ENCODE assay signal across 9 cellular contexts in the genomic region with DNA sequence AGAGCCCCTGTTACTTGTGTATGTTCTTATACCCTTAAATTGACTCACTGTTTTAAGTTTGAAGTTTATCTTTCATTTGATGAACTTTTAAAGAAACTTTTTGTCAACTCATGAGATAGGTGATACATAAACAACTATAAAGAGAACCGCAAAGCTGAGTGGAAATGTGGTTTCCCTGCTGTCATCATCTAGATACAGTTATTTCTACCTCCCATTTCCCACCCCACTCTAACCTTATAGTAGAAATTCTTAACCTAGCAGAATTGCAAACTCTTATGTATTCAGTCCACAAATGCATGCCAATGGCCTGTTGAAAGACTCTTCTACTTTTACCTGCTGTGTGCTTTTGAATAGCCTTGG. TPM values are rescaled to one million over a fixed set of nuclear protein-coding genes. Genes with fewer than 3 reads are reported as not detected.
DNase-seq lines count a peak whose midpoint lies in the region; ATAC-seq and TF ChIP-seq lines count a peak whose summit lies in the region.
"Had no signal": no experiment of that assay in that cellular context is flagged by ENCODE, and none has a peak within 500 bp of the region (broad histone marks: within the 10 kb centered on the region; RNA-seq: fewer than 3 reads in every experiment).

No MANE protein-coding gene starts in this region.

- H3K36me3 ChIP-seq in BJ (ENCODE audit: control insufficient read depth, insufficient read depth, low read length): peaks cover 2% of the 10 kb centered on the region
- H3K36me3 ChIP-seq in HUES64 (ENCODE audit: insufficient read depth, low read length): peaks cover 31% of the 10 kb centered on the region
- peaks cover 8% of the 10 kb centered on the region for H3K36me3 ChIP-seq in muscle layer of colon (ENCODE audit: insufficient read depth, low read length)

- H3K4me3 Mint-ChIP-seq in activated naive CD8-positive, alpha-beta T cell treated with anti-CD3 and anti-CD28 coated beads, Interleukin-2, amount 10 ng/mL, durations not matched to agents 7 days and 5 days: peak overlapping the region; percentile 92

- no peaks in the 10 kb centered on the region for H3K9me3 ChIP-seq in HUES64 (ENCODE audit: insufficient read depth, low read depth, low read length)
- H3K9me3 ChIP-seq in muscle layer of colon (ENCODE audit: low read length): no peaks in the 10 kb centered on the region

- H3K27me3 Mint-ChIP-seq in activated naive CD8-positive, alpha-beta T cell treated with anti-CD3 and anti-CD28 coated beads, Interleukin-2, amount 10 ng/mL, durations not matched to agents 7 days and 5 days: no peaks in the 10 kb centered on the region

- no peak for ATAC-seq in activated naive CD8-positive, alpha-beta T cell treated with anti-CD3 and anti-CD28 coated beads, Interleukin-2, amount 10 ng/mL, durations not matched to agents 7 days and 5 days (ENCODE audit: low read depth)
- no peak for ATAC-seq in HG03175 (IDR thresholded peaks at IDR 0.05; ENCODE audit: unreplicated experiment)
- ATAC-seq in esophagus mucosa: no peak

- peak overlapping the region; percentile 92 for H3K4me3 ChIP-seq in BJ (ENCODE audit: low read depth, low read length)
- peak overlapping the region; percentile 89; the same call in 1 of the 2 replicates for H3K4me3 ChIP-seq in HUES64 (ENCODE audit: low read length)
- no peak overlapping the region for H3K4me3 ChIP-seq in muscle layer of colon (ENCODE audit: low read depth in 1 of 2, low read length in 2 of 2)

- peaks cover 38% of the 10 kb centered on the region for H3K36me3 Mint-ChIP-seq in activated naive CD8-positive, alpha-beta T cell treated with anti-CD3 and anti-CD28 coated beads, Interleukin-2, amount 10 ng/mL, durations not matched to agents 7 days and 5 days

- POLR2A ChIA-PET in BJ (lab: Charles Lee) (no interaction called here), GM10248 (lab: Yijun Ruan, JAX) (no interaction called here)
- POLR2A ChIA-PET in activated naive CD8-positive, alpha-beta T cell treated with anti-CD3 and anti-CD28 coated beads, Interleukin-2, amount 10 ng/mL, durations not matched to agents 7 days and 5 days (lab: Charles Lee): interaction anchor here (0.6 to 3.7 kb wide), 4 partner anchors 9 to 814 kb away, joined by 3 to 20 read pairs (median 8); no protein-coding TSS in a partner anchor

- H3K27ac ChIP-seq in HUES64 (ENCODE audit: low read depth, low read length) (no peak overlapping the region), muscle layer of colon (ENCODE audit: low read depth, low read length) (peak overlapping the region; percentile 60)

- H3K4me1 Mint-ChIP-seq in activated naive CD8-positive, alpha-beta T cell treated with anti-CD3 and anti-CD28 coated beads, Interleukin-2, amount 10 ng/mL, durations not matched to agents 7 days and 5 days: peaks cover 64% of the 10 kb centered on the region

- H3K9ac ChIP-seq in HUES64 (ENCODE audit: low read depth, low read length) (no peak overlapping the region), muscle layer of colon (ENCODE audit: low read length) (no peak overlapping the region)

- no peaks in the 10 kb centered on the region for H3K27me3 ChIP-seq in BJ (ENCODE audit: control insufficient read depth, insufficient read depth, low read length)
- peaks cover 28% of the 10 kb centered on the region for H3K27me3 ChIP-seq in HUES64 (ENCODE audit: insufficient read depth, low read length)
- no peaks in the 10 kb centered on the region for H3K27me3 ChIP-seq in muscle layer of colon (ENCODE audit: control insufficient read depth in 1 of 2, insufficient read depth in 2 of 2, low read length in 2 of 2)

- H3K4me1 ChIP-seq in HUES64 (ENCODE audit: insufficient read depth, low read length) (peaks cover 19% of the 10 kb centered on the region), muscle layer of colon (ENCODE audit: insufficient read depth, low read length) (peaks cover 46% of the 10 kb centered on the region)

- WGBS in HUES64: 87% methylated on average over 1 of the region's 1 CpG

- H3K9me3 Mint-ChIP-seq in activated naive CD8-positive, alpha-beta T cell treated with anti-CD3 and anti-CD28 coated beads, Interleukin-2, amount 10 ng/mL, durations not matched to agents 7 days and 5 days: no peaks in the 10 kb centered on the region

- peak overlapping the region; percentile 82 for H3K27ac Mint-ChIP-seq in activated naive CD8-positive, alpha-beta T cell treated with anti-CD3 and anti-CD28 coated beads, Interleukin-2, amount 10 ng/mL, durations not matched to agents 7 days and 5 days

- DNase-seq in BJ (ENCODE audit: low read depth): no peak
- DNase-seq in activated naive CD8-positive, alpha-beta T cell treated with anti-CD3 and anti-CD28 coated beads, Interleukin-2, amount 10 ng/mL, durations not matched to agents 7 days and 5 days: no peak
- no peak for DNase-seq in kidney glomerular epithelial cell (lab: John Stamatoyannopoulos, UW)
- no peak for DNase-seq in GM10248 (ENCODE audit: extremely low spot score)
- DNase-seq: NCI-H2107 had no signal

- TF ChIP-seq CTCF in BJ (IDR thresholded peaks at IDR 0.05; ENCODE audit: insufficient read depth, low read depth, low read length) (no peak), GM10248 (IDR thresholded peaks at IDR 0.05; ENCODE audit: control extremely low read depth, extremely low read depth, low read depth, missing control alignments) (no peak)

- CTCF ChIA-PET in BJ (lab: Yijun Ruan, JAX): interaction anchor here (1.6 kb wide), 1 partner anchor 460 kb away, joined by 6 read pairs; no protein-coding TSS in a partner anchor
- CTCF ChIA-PET in GM10248 (lab: Yijun Ruan, JAX): interaction anchor here (1.6 to 14.1 kb wide), 4 partner anchors 10 to 460 kb away, joined by 5 to 212 read pairs (median 62); no protein-coding TSS in a partner anchor

RNA-seq across cellular contexts. Expression of gene TIPARP, which starts 2.7 kb away (rescaled TPM):
- polyA plus RNA-seq in BJ (2011; rRNA removed): 23.0 and 30.9 TPM in 2 replicates
- polyA minus RNA-seq in BJ (2011; rRNA and poly(A)+ RNA removed): 30.2 and 37.6 TPM in 2 replicates
- 4.8 TPM for polyA plus RNA-seq in HUES64 (2013, experiment 1 of 2)
- 6.3 TPM for polyA plus RNA-seq in HUES64 (2013, experiment 2 of 2)
- total RNA-seq in activated naive CD8-positive, alpha-beta T cell treated with anti-CD3 and anti-CD28 coated beads, Interleukin-2, amount 10 ng/mL, durations not matched to agents 7 days and 5 days: 10 to 100 TPM; 50.9 to 59.9 TPM
- 34.4 TPM for total RNA-seq in esophagus mucosa

Comparison
In these comparisons a context has a peak if more than half of its experiments do, and no peak if none do; other contexts are left out.
1. H3K4me3 ChIP-seq: peak in BJ (single experiment) and HUES64 (single experiment); none in muscle layer of colon (0 of 2).